10 cellular contexts compared by ENCODE assay signal in the genomic region with DNA sequence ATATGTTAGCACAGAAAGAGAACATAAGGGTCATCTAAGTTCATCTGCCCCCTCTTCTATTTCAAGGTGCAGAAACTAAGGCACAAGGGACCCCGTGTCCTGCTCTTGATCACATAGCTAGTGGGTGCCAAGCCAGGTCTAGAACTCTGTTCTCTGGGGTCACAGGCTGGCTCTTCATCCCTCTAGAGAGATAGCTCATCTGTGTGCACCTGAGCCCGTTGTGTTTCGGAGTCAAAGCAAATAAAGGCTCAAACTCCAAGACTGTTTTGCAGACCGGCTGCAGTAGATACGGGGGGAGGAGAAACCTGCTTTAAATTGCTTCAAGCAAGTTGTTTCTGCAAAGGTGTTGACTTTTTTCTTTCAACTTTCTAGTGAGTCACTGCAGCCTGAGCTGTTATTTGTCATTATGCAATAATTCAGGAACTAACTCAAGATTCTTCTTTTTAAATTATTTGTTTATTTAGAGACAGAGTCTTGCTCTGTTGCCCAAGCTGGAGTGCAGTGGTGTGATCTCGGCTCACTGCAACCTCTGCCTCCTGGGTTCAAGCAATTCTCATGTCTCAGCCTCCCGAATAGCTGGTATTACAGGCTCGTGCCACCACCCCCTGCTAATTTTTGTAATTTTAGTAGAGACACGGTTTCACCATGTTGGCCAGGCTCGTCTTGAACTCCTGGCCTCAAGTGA. TPM values are rescaled to one million over a fixed set of nuclear protein-coding genes. Genes with fewer than 3 reads are reported as not detected.
DNase-seq lines count a peak whose midpoint lies in the region; ATAC-seq and TF ChIP-seq lines count a peak whose summit lies in the region.
"Had no signal": no experiment of that assay in that cellular context is flagged by ENCODE, and none has a peak within 500 bp of the region (broad histone marks: within the 10 kb centered on the region; RNA-seq: fewer than 3 reads in every experiment).

No MANE protein-coding gene starts in this region.

- H3K27me3 Mint-ChIP-seq in T-cell (no peaks in the 10 kb centered on the region), glutamatergic neuron (ENCODE audit: unreplicated experiment) (peaks cover 2% of the 10 kb centered on the region)

- POLR2A ChIA-PET in T-cell (lab: Charles Lee) = interaction anchor here (0.6 to 0.7 kb wide), 3 partner anchors 27 to 840 kb away, joined by 7 to 10 read pairs (median 8); no protein-coding TSS in a partner anchor

- no peaks in the 10 kb centered on the region for H3K9me3 Mint-ChIP-seq in T-cell
- H3K9me3 Mint-ChIP-seq in glutamatergic neuron (ENCODE audit: unreplicated experiment) = no peaks in the 10 kb centered on the region
- H3K9me3 Mint-ChIP-seq in stimulated activated effector memory CD8-positive, alpha-beta T cell treated with anti-CD3 and anti-CD28 coated beads, Interleukin-12 subunit alpha, Interleukin-12 subunit beta, amount 100 ng/mL, for 72 hours = no peaks in the 10 kb centered on the region

- TF ChIP-seq CTCF in glutamatergic neuron (IDR thresholded peaks at IDR 0.05; ENCODE audit: partially characterized antibody, unreplicated experiment) = no peak

- H3K36me3 Mint-ChIP-seq in T-cell (no peaks in the 10 kb centered on the region), glutamatergic neuron (ENCODE audit: unreplicated experiment) (no peaks in the 10 kb centered on the region)
- no peaks in the 10 kb centered on the region for H3K36me3 Mint-ChIP-seq in stimulated activated effector memory CD8-positive, alpha-beta T cell treated with anti-CD3 and anti-CD28 coated beads, Interleukin-12 subunit alpha, Interleukin-12 subunit beta, amount 100 ng/mL, for 72 hours

- peak overlapping the region; percentile 52 to 55 for H3K27ac Mint-ChIP-seq in T-cell
- H3K27ac Mint-ChIP-seq in glutamatergic neuron (ENCODE audit: unreplicated experiment) = no peak overlapping the region
- peak overlapping the region; percentile 34 for H3K27ac Mint-ChIP-seq in stimulated activated effector memory CD8-positive, alpha-beta T cell treated with anti-CD3 and anti-CD28 coated beads, Interleukin-12 subunit alpha, Interleukin-12 subunit beta, amount 100 ng/mL, for 72 hours

- ATAC-seq in T-cell (replicated peaks in 1 of 4) (peak in 2 of 4 experiments; percentile 40 to 44), GM18907 (IDR thresholded peaks at IDR 0.05; ENCODE audit: unreplicated experiment) (no peak)
- ATAC-seq in stimulated activated effector memory CD8-positive, alpha-beta T cell treated with anti-CD3 and anti-CD28 coated beads, Interleukin-12 subunit alpha, Interleukin-12 subunit beta, amount 100 ng/mL, for 72 hours = no peak

- DNase-seq in HCEC 1CT = peak; percentile 64
- DNase-seq in T-cell = no peak
- DNase-seq in glutamatergic neuron = no peak
- DNase-seq in stimulated activated effector memory CD8-positive, alpha-beta T cell treated with anti-CD3 and anti-CD28 coated beads, Interleukin-12 subunit alpha, Interleukin-12 subunit beta, amount 100 ng/mL, for 72 hours (ENCODE audit: low spot score in 2 of 2) = peak in 1 of 2 donors; percentile 43
- DNase-seq in activated effector memory CD4-positive, alpha-beta T cell treated with anti-CD3 and anti-CD28 coated beads, Interleukin-2, amount 50 U/mL, for 16 hours = no peak
- DNase-seq in DMS 273 (lab: John Stamatoyannopoulos, UW; ENCODE audit: unreplicated experiment) = no peak
- DNase-seq: activated CD4-positive, CD25-positive, alpha-beta regulatory T cell treated with anti-CD3 and anti-CD28 coated beads, Interleukin-2, amount 50 U/mL, for 72 hours; brain microvascular endothelial cell; NCI-H82 had no signal

- H3K4me1 Mint-ChIP-seq in T-cell = peaks cover 28 to 43% (median 40%) of the 10 kb centered on the region in 3 donors
- peaks cover 25% of the 10 kb centered on the region for H3K4me1 Mint-ChIP-seq in glutamatergic neuron (ENCODE audit: low read depth, unreplicated experiment)
- no peaks in the 10 kb centered on the region for H3K4me1 Mint-ChIP-seq in stimulated activated effector memory CD8-positive, alpha-beta T cell treated with anti-CD3 and anti-CD28 coated beads, Interleukin-12 subunit alpha, Interleukin-12 subunit beta, amount 100 ng/mL, for 72 hours

- H3K4me3 Mint-ChIP-seq in T-cell = peak overlapping the region in 1 of 3 donors; percentile 62
- peak overlapping the region; percentile 28 for H3K4me3 Mint-ChIP-seq in glutamatergic neuron (ENCODE audit: unreplicated experiment)
- no peak overlapping the region for H3K4me3 Mint-ChIP-seq in stimulated activated effector memory CD8-positive, alpha-beta T cell treated with anti-CD3 and anti-CD28 coated beads, Interleukin-12 subunit alpha, Interleukin-12 subunit beta, amount 100 ng/mL, for 72 hours

- CTCF ChIA-PET in T-cell (lab: Charles Lee) = interaction anchor here (0.7 to 1.4 kb wide), 3 partner anchors 60 to 887 kb away, joined by 3 to 4 read pairs (median 4); a partner anchor contains a TSS

RNA-seq across cellular contexts. Expression of a gene that starts 6.5 kb away (rescaled TPM):
- 10 to 100 TPM; 14.1 to 21.3 (median 17.3) TPM for total RNA-seq in T-cell
- 63.4 TPM for total RNA-seq in glutamatergic neuron (ENCODE audit: unreplicated experiment)

RNA-seq across cellular contexts. Expression of a gene that starts 35.6 kb away (rescaled TPM):
- 10 to 100 TPM; 49.6 to 92.1 (median 67.8) TPM for total RNA-seq in T-cell
- total RNA-seq in glutamatergic neuron (ENCODE audit: unreplicated experiment) = 73.7 TPM
